Comparison of ENCODE assay signal across 8 cellular contexts in the genomic region with DNA sequence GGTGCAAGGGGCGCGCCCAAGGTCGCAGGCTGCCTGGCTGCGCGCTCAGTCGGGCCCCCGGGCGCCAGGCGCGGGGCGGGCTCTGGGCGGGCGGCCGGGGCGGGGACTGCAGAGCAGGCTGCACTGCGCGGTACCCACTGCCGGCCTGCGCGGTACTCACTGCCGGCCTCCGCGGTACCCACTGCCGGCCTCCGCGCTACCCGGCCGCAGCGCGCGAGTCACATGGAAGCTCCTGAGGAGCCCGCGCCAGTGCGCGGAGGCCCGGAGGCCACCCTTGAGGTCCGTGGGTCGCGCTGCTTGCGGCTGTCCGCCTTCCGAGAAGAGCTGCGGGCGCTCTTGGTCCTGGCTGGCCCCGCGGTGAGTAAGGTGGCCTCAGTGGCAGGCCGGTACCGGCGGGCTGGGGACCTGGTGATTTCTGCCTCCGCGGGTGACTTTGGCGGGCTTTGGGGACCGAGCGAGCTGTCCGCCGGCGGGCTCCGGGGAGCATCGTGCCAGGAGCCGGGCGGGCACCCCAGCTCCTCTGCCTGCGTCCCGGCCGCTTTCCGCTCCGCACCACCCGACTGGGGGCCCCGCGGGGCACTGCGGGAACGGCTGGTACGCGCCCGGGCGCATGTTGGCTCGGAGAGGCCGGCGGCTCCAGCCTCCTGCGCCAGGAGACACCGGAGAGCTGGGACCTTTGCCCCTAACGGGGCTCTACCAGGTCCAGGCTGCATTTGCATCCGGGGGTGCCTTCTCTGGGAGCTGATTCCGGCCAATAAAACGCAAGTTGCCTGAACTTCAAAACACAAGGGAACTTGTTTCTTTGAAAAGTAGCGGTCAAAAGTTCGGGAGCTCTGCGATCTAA. TPM values are rescaled to one million over a fixed set of nuclear protein-coding genes. Genes with fewer than 3 reads are reported as not detected.
DNase-seq lines count a peak whose midpoint lies in the region; ATAC-seq and TF ChIP-seq lines count a peak whose summit lies in the region.

A gene with protein sequence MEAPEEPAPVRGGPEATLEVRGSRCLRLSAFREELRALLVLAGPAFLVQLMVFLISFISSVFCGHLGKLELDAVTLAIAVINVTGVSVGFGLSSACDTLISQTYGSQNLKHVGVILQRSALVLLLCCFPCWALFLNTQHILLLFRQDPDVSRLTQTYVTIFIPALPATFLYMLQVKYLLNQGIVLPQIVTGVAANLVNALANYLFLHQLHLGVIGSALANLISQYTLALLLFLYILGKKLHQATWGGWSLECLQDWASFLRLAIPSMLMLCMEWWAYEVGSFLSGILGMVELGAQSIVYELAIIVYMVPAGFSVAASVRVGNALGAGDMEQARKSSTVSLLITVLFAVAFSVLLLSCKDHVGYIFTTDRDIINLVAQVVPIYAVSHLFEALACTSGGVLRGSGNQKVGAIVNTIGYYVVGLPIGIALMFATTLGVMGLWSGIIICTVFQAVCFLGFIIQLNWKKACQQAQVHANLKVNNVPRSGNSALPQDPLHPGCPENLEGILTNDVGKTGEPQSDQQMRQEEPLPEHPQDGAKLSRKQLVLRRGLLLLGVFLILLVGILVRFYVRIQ (plus strand): TSS at position 137 of the 844 bp plus-strand sequence. CDS start 86 bp downstream, at position 223.

- H3K79me2 ChIP-seq in ACC112 (ENCODE audit: control insufficient read depth, insufficient read depth, low read length, unreplicated experiment) (no peaks in the 10 kb centered on the region), GM23338 (replicated peaks; ENCODE audit: insufficient read depth) (no peaks in the 10 kb centered on the region)

- H3K27ac ChIP-seq in ACC112 (ENCODE audit: low read depth, low read length), result no peak within 1 kb of the TSS
- H3K27ac ChIP-seq in GM23338 (ENCODE audit: low read depth), result no peak within 1 kb of the TSS

- H3K36me3 ChIP-seq in ACC112 (ENCODE audit: insufficient read depth, low read length) (no peaks in the 10 kb centered on the region), GM23338 (ENCODE audit: insufficient read depth) (no peaks in the 10 kb centered on the region)

- H3K36me3 Mint-ChIP-seq in GM23338 (ENCODE audit: low read depth), result no peaks in the 10 kb centered on the region
- no peaks in the 10 kb centered on the region for H3K36me3 Mint-ChIP-seq in activated T-cell treated with anti-CD3 and anti-CD28 coated beads, Interleukin-2, amount 50 U/mL, for 4 hours (ENCODE audit: insufficient read depth)

- peak within 1 kb of the TSS; percentile 85 for H3K4me3 ChIP-seq in ACC112 (ENCODE audit: low read depth, low read length)
- H3K4me3 ChIP-seq in GM23338, result peak within 1 kb of the TSS; percentile 66

- no peak within 1 kb of the TSS for H3K27ac Mint-ChIP-seq in GM23338

- H3K4me1 Mint-ChIP-seq in GM23338, result peaks cover 33% of the 10 kb centered on the region
- H3K4me1 Mint-ChIP-seq in activated T-cell treated with anti-CD3 and anti-CD28 coated beads, Interleukin-2, amount 50 U/mL, for 4 hours (ENCODE audit: low read depth), result peaks cover 14% of the 10 kb centered on the region

- no peaks in the 10 kb centered on the region for H3K9me2 ChIP-seq in GM23338 (ENCODE audit: insufficient read depth)

- H4K20me1 ChIP-seq in GM23338 (replicated peaks; ENCODE audit: insufficient read depth), result 0 out of 2 replicates have a peak, but pooled peaks cover 4% of the 10 kb centered on the region

- peaks cover 43% of the 10 kb centered on the region for H3K27me3 Mint-ChIP-seq in GM23338 (ENCODE audit: insufficient read depth, low read depth, poor library complexity)
- H3K27me3 Mint-ChIP-seq in activated T-cell treated with anti-CD3 and anti-CD28 coated beads, Interleukin-2, amount 50 U/mL, for 4 hours (ENCODE audit: low read depth), result peaks cover 40% of the 10 kb centered on the region

- DNase-seq in GM23338 (ENCODE audit: low spot score), result peak; percentile 60
- DNase-seq in activated T-cell treated with anti-CD3 and anti-CD28 coated beads, Interleukin-2, amount 50 U/mL, for 4 hours, result no peak
- peak; percentile 72 for DNase-seq in cardiac septum (ENCODE audit: low spot score)
- DNase-seq in posterior vena cava (ENCODE audit: low spot score), result peak; percentile 77
- DNase-seq in NCI-H2029 treated with DMSO at 0.1 percent for 48 hours (lab: John Stamatoyannopoulos, UW), result no peak

- intact Hi-C loops in cardiac septum (cut with DNase I), result no loop called here
- intact Hi-C loops in posterior vena cava (cut with DNase I), result no loop called here

- H3K27me3 ChIP-seq in ACC112 (ENCODE audit: insufficient read depth, low read length) (peaks cover 3% of the 10 kb centered on the region; the same call in 1 of the 2 replicates), GM23338 (ENCODE audit: insufficient read depth) (peaks cover 57% of the 10 kb centered on the region)

- peak within 1 kb of the TSS; percentile 70 for H3K4me3 Mint-ChIP-seq in GM23338
- peak within 1 kb of the TSS; percentile 67 for H3K4me3 Mint-ChIP-seq in activated T-cell treated with anti-CD3 and anti-CD28 coated beads, Interleukin-2, amount 50 U/mL, for 4 hours

- ATAC-seq in GM23338 (peak; percentile 91), HG03378 (IDR thresholded peaks at IDR 0.05; ENCODE audit: unreplicated experiment) (no peak), HG03457 (IDR thresholded peaks at IDR 0.05; ENCODE audit: unreplicated experiment) (no peak)
- peak; percentile 76 to 85 for ATAC-seq in activated T-cell treated with anti-CD3 and anti-CD28 coated beads, Interleukin-2, amount 50 U/mL, for 4 hours

- H2AFZ ChIP-seq in ACC112 (ENCODE audit: low read length, unreplicated experiment) (peak within 1 kb of the TSS; percentile 45), GM23338 (peak within 1 kb of the TSS; percentile 94)

- H3K4me1 ChIP-seq in ACC112 (ENCODE audit: control insufficient read depth, insufficient read depth, low read length, unreplicated experiment), result peaks cover 3% of the 10 kb centered on the region
- H3K4me1 ChIP-seq in GM23338 (ENCODE audit: insufficient read depth), result peaks cover 6% of the 10 kb centered on the region; the same call in 1 of the 2 replicates

- H3K9me3 Mint-ChIP-seq in GM23338, result no peaks in the 10 kb centered on the region
- H3K9me3 Mint-ChIP-seq in activated T-cell treated with anti-CD3 and anti-CD28 coated beads, Interleukin-2, amount 50 U/mL, for 4 hours, result no peaks in the 10 kb centered on the region

- peak within 1 kb of the TSS; percentile 92 for H3K4me2 ChIP-seq in GM23338

- H3F3A ChIP-seq in GM23338 (replicated peaks; ENCODE audit: low read depth), result 0 out of 2 replicates have a peak, but pooled peaks cover 8% of the 10 kb centered on the region

- no peak for TF ChIP-seq CTCF in GM23338 (conservative IDR thresholded peaks at IDR 0.05; ENCODE audit: low read depth in 2 of 2)

TF ChIP-seq in GM23338, 12 proteins besides CTCF, POLR2A, EP300 and RAD21 (continues in another document):
- TF ChIP-seq POLR2AphosphoS5 (IDR thresholded peaks at IDR 0.05; ENCODE audit: low read depth) (no peak), EZH2 (IDR thresholded peaks at IDR 0.05; ENCODE audit: low read depth, unreplicated experiment) (peak; percentile 59), EZH2phosphoT487 (IDR thresholded peaks at IDR 0.05; ENCODE audit: unreplicated experiment) (no peak), ZNF331 (CRISPR knock-in tag; IDR thresholded peaks at IDR 0.05; ENCODE audit: low read depth) (no peak)
- TF ChIP-seq, protein P1, sequence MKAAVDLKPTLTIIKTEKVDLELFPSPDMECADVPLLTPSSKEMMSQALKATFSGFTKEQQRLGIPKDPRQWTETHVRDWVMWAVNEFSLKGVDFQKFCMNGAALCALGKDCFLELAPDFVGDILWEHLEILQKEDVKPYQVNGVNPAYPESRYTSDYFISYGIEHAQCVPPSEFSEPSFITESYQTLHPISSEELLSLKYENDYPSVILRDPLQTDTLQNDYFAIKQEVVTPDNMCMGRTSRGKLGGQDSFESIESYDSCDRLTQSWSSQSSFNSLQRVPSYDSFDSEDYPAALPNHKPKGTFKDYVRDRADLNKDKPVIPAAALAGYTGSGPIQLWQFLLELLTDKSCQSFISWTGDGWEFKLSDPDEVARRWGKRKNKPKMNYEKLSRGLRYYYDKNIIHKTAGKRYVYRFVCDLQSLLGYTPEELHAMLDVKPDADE (IDR thresholded peaks at IDR 0.05), result no peak

RNA-seq across cellular contexts. Expression of the gene that starts here (rescaled TPM):
- 1.9 and 4.5 TPM in 2 replicates for total RNA-seq in GM23338 (2014; rRNA removed; shearing (Covaris generic))
- 0.53 and 0.64 TPM in 2 replicates for polyA plus RNA-seq in GM23338 (2016; fragmentation: Nextera tagmentation; extraction: Ambion mirVana)
- total RNA-seq in activated T-cell treated with anti-CD3 and anti-CD28 coated beads, Interleukin-2, amount 50 U/mL, for 4 hours, result under 1 TPM; 0.28 to 0.58 (median 0.54) TPM
- total RNA-seq in cardiac septum, result 11.8 TPM
- total RNA-seq in posterior vena cava, result 1 to 10 TPM; 1.2 to 3.4 TPM

Comparison
In these comparisons a context has a peak if more than half of its experiments do, and no peak if none do; other contexts are left out.
1. Peak in ATAC-seq in activated T-cell treated with anti-CD3 and anti-CD28 coated beads, Interleukin-2, amount 50 U/mL, for 4 hours; RNA of the gene not detected or under 1 TPM.
2. DNase-seq: peak in GM23338 (single experiment), cardiac septum (single experiment) and posterior vena cava (single experiment); none in activated T-cell treated with anti-CD3 and anti-CD28 coated beads, Interleukin-2, amount 50 U/mL, for 4 hours (single experiment) and NCI-H2029 treated with DMSO at 0.1 percent for 48 hours (single experiment).